Comparison of ENCODE assay signal across 8 cellular contexts in the genomic region with DNA sequence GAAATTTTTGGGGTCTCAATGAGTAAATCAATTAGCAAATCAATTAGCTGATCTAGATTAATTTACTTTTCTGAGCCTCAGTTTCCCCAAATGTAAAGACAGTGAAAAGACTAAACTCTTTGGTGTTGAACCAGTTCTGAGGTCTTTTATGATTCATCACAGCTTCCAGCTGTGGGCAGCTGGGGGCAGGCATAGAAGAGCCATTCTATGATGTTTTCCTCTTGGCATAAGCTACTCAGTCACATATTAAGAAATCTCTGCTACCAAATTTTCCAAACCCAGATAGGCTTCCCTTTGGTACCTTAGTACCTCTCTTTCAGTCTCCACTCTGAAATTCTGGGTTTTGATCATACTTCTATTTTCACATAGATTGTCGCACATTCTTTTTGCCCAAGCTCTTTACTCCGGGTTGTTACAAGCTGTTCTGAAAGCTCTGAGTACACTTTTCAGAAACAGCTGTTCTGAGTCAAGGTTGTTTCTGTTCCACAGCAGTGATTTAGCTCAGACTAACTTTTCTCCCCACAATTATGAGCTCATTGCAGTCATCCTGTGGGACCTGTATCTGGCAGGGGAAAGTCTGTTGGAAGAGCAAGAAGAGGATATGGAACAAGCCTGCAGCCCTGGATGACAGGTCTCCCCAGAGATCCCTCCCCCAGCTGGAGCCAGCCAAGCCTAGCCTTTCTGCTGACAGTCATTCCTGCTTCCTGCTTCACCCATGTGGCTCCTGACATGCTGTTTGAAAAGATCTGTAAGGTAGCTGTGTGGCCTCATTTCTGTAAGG.
A peak's percentile ranks its signal among the peaks of the same experiment; 100 is the strongest.
DNase-seq lines count a peak whose midpoint lies in the region; ATAC-seq and TF ChIP-seq lines count a peak whose summit lies in the region.

No MANE protein-coding gene starts in this region.

- no peak overlapping the region for H3K4ac ChIP-seq in neuronal stem cell (ENCODE audit: low read length)

- H3K4me2 ChIP-seq in neuronal stem cell (ENCODE audit: insufficient read depth, low read length, poor library complexity, severe bottlenecking), result no peak overlapping the region

- peak; percentile 59 for ATAC-seq in GM18511 (IDR thresholded peaks at IDR 0.05; ENCODE audit: unreplicated experiment)
- peak; percentile 47 for ATAC-seq in HG02884 (IDR thresholded peaks at IDR 0.05; ENCODE audit: unreplicated experiment)
- no peak for ATAC-seq in GM21526 (IDR thresholded peaks at IDR 0.05; ENCODE audit: low FRiP score, unreplicated experiment)

- H3K14ac ChIP-seq in neuronal stem cell (ENCODE audit: low read length), result no peak overlapping the region

- H3K4me3 ChIP-seq in cardiac fibroblast (replicated peaks in 1 of 2; ENCODE audit: low read depth in 2 of 2, low read length in 2 of 2) (no peak overlapping the region), neuronal stem cell (ENCODE audit: low read length in 2 of 2) (no peak overlapping the region)

- no peaks in the 10 kb centered on the region for H3K9me3 ChIP-seq in neuronal stem cell (replicated peaks in 1 of 2; ENCODE audit: control insufficient read depth in 2 of 2, insufficient read depth in 1 of 2, low read depth in 1 of 2, low read length in 2 of 2)

- H3K4me1 ChIP-seq in neuronal stem cell (ENCODE audit: control insufficient read depth in 2 of 2, insufficient read depth in 1 of 2, low read depth in 1 of 2, low read length in 2 of 2), result peaks cover 7 to 25% of the 10 kb centered on the region in 2 donors

- no peak overlapping the region for H2AFZ ChIP-seq in neuronal stem cell (ENCODE audit: low read length)

- no peaks in the 10 kb centered on the region for H3K9me3 Mint-ChIP-seq in activated naive CD4-positive, alpha-beta T cell treated with anti-CD3 and anti-CD28 coated beads, Interleukin-2, amount 10 ng/mL, durations not matched to agents 7 days and 5 days

- no peaks in the 10 kb centered on the region for H3K36me3 Mint-ChIP-seq in activated naive CD4-positive, alpha-beta T cell treated with anti-CD3 and anti-CD28 coated beads, Interleukin-2, amount 10 ng/mL, durations not matched to agents 7 days and 5 days

- no peaks in the 10 kb centered on the region for H3K27me3 ChIP-seq in neuronal stem cell (ENCODE audit: control insufficient read depth in 3 of 3, insufficient read depth in 3 of 3, low read depth in 1 of 3, low read length in 3 of 3)

- no peak for TF ChIP-seq CTCF in cardiac fibroblast (IDR thresholded peaks at IDR 0.05; ENCODE audit: low read depth, low read length)

- no peak overlapping the region for H2BK12ac ChIP-seq in neuronal stem cell (ENCODE audit: low read length)

- no peak overlapping the region for H3K27ac ChIP-seq in neuronal stem cell (replicated peaks; ENCODE audit: low read length)

- H2BK120ac ChIP-seq in neuronal stem cell (ENCODE audit: low read depth, low read length), result peak overlapping the region; percentile 73

- H4K91ac ChIP-seq in neuronal stem cell (ENCODE audit: low read depth, low read length, poor library complexity), result no peak overlapping the region

- H3K4me3 Mint-ChIP-seq in activated naive CD4-positive, alpha-beta T cell treated with anti-CD3 and anti-CD28 coated beads, Interleukin-2, amount 10 ng/mL, durations not matched to agents 7 days and 5 days, result no peak overlapping the region

- no CpG with 5 or more reads among the region's 2 CpGs for WGBS in neuronal stem cell (ENCODE audit: extremely low coverage in 2 of 2, insufficient read length in 2 of 2, insufficient replicate concordance in 1 of 2), 2 donors

- no peak overlapping the region for H3K18ac ChIP-seq in neuronal stem cell (ENCODE audit: low read length)

- DNase-seq in cardiac fibroblast (ENCODE audit: low read depth in 2 of 2) (peak; percentile 77 to 79), neuronal stem cell (ENCODE audit: low spot score) (no peak)
- DNase-seq in activated CD4-positive, alpha-beta T cell treated with anti-CD3 and anti-CD28 coated beads, Interleukin-2, amount 50 U/mL, for 4 hours, result no peak
- DNase-seq in NK-92 treated with Interleukin-12 subunit alpha and Interleukin-12 subunit beta, amount 100 ng/mL, for 24 hours (lab: John Stamatoyannopoulos, UW), result no peak
- DNase-seq in activated naive CD4-positive, alpha-beta T cell treated with anti-CD3 and anti-CD28 coated beads, Interleukin-2, amount 10 ng/mL, durations not matched to agents 7 days and 5 days, result no peak

- H3K23ac ChIP-seq in neuronal stem cell (ENCODE audit: low read depth, low read length, poor library complexity), result no peak overlapping the region

- H2BK15ac ChIP-seq in neuronal stem cell (ENCODE audit: low read length), result no peak overlapping the region

- H2BK5ac ChIP-seq in neuronal stem cell (ENCODE audit: low read length), result no peak overlapping the region

- CTCF ChIA-PET in activated naive CD4-positive, alpha-beta T cell treated with anti-CD3 and anti-CD28 coated beads, Interleukin-2, amount 10 ng/mL, durations not matched to agents 7 days and 5 days (lab: Charles Lee), result interaction anchor here (0.6 kb wide), 1 partner anchor 42 kb away, joined by 3 read pairs; no protein-coding TSS in a partner anchor

- H3K79me1 ChIP-seq in neuronal stem cell (ENCODE audit: low read depth, low read length), result no peaks in the 10 kb centered on the region

- no peak overlapping the region for H3K27ac Mint-ChIP-seq in activated naive CD4-positive, alpha-beta T cell treated with anti-CD3 and anti-CD28 coated beads, Interleukin-2, amount 10 ng/mL, durations not matched to agents 7 days and 5 days

- no peak overlapping the region for H3K9ac ChIP-seq in neuronal stem cell (ENCODE audit: low read depth, low read length, poor library complexity)

- no peak overlapping the region for H4K8ac ChIP-seq in neuronal stem cell (ENCODE audit: low read depth, low read length)

- H3K27me3 Mint-ChIP-seq in activated naive CD4-positive, alpha-beta T cell treated with anti-CD3 and anti-CD28 coated beads, Interleukin-2, amount 10 ng/mL, durations not matched to agents 7 days and 5 days, result no peaks in the 10 kb centered on the region

- H2AK5ac ChIP-seq in neuronal stem cell (ENCODE audit: low read depth, low read length), result no peak overlapping the region

- no peaks in the 10 kb centered on the region for H3K36me3 ChIP-seq in neuronal stem cell (replicated peaks in 1 of 2; ENCODE audit: control insufficient read depth in 2 of 2, insufficient read depth in 2 of 2, low read length in 2 of 2)

- H3K4me1 Mint-ChIP-seq in activated naive CD4-positive, alpha-beta T cell treated with anti-CD3 and anti-CD28 coated beads, Interleukin-2, amount 10 ng/mL, durations not matched to agents 7 days and 5 days, result no peaks in the 10 kb centered on the region

Comparison
In these comparisons a context has a peak if more than half of its experiments do, and no peak if none do; other contexts are left out.
1. DNase-seq: peak in cardiac fibroblast (2 of 2); none in neuronal stem cell (single experiment), activated CD4-positive, alpha-beta T cell treated with anti-CD3 and anti-CD28 coated beads, Interleukin-2, amount 50 U/mL, for 4 hours (0 of 2), NK-92 treated with Interleukin-12 subunit alpha and Interleukin-12 subunit beta, amount 100 ng/mL, for 24 hours (single experiment) and activated naive CD4-positive, alpha-beta T cell treated with anti-CD3 and anti-CD28 coated beads, Interleukin-2, amount 10 ng/mL, durations not matched to agents 7 days and 5 days (single experiment).